ENCODE assay signal across 19 cellular contexts in genomic region chr20:41357424-41358163, GRCh38. TPM values are rescaled to one million over a fixed set of nuclear protein-coding genes. Genes with fewer than 3 reads are reported as not detected.
A peak's percentile ranks its signal among the peaks of the same experiment; 100 is the strongest.
DNase-seq lines count a peak whose midpoint lies in the region; ATAC-seq and TF ChIP-seq lines count a peak whose summit lies in the region.
"Had no signal": no experiment of that assay in that cellular context is flagged by ENCODE, and none has a peak within 500 bp of the region (broad histone marks: within the 10 kb centered on the region; RNA-seq: fewer than 3 reads in every experiment).

No MANE protein-coding gene starts in this region.

- no peaks in the 10 kb centered on the region for H3K27me3 Mint-ChIP-seq in effector memory CD8-positive, alpha-beta T cell
- no peaks in the 10 kb centered on the region for H3K27me3 Mint-ChIP-seq in progenitor cell of endocrine pancreas

- peaks cover 0 to 2% of the 10 kb centered on the region in 2 donors for H3K4me1 Mint-ChIP-seq in effector memory CD8-positive, alpha-beta T cell (ENCODE audit: low read depth in 2 of 2)
- H3K4me1 Mint-ChIP-seq in progenitor cell of endocrine pancreas (ENCODE audit: low read depth): no peaks in the 10 kb centered on the region

- no peak overlapping the region for H3K27ac Mint-ChIP-seq in effector memory CD8-positive, alpha-beta T cell
- H3K27ac Mint-ChIP-seq in progenitor cell of endocrine pancreas: no peak overlapping the region
- H3K27ac Mint-ChIP-seq: activated naive CD4-positive, alpha-beta T cell treated with anti-CD3 and anti-CD28 coated beads for 36 hours had no signal

- H3K9me3 Mint-ChIP-seq in effector memory CD8-positive, alpha-beta T cell: no peaks in the 10 kb centered on the region
- H3K9me3 Mint-ChIP-seq in progenitor cell of endocrine pancreas (ENCODE audit: low read depth): no peaks in the 10 kb centered on the region
- H3K9me3 Mint-ChIP-seq: activated naive CD4-positive, alpha-beta T cell treated with anti-CD3 and anti-CD28 coated beads for 36 hours had no signal

- TF ChIP-seq CTCF in HFF-Myc (IDR thresholded peaks at IDR 0.05; ENCODE audit: low read depth, low read length, missing control alignments) (peak; percentile 7), progenitor cell of endocrine pancreas (IDR thresholded peaks at IDR 0.05; ENCODE audit: unreplicated experiment) (peak; percentile 11)

- DNase-seq in DMS53 (lab: John Stamatoyannopoulos, UW) (peak; percentile 10), DMS53 treated with DMSO at 0.1 percent for 48 hours (lab: John Stamatoyannopoulos, UW; ENCODE audit: unreplicated experiment) (no peak), HFF-Myc (ENCODE audit: extremely low read depth, low read depth) (no peak), progenitor cell of endocrine pancreas (ENCODE audit: low spot score, unreplicated experiment) (no peak), T-helper 2 cell (no peak)
- DNase-seq in effector memory CD8-positive, alpha-beta T cell: no peak
- DNase-seq: 8988T; activated naive CD4-positive, alpha-beta T cell treated with anti-CD3 and anti-CD28 coated beads for 36 hours; aorta; DMS79; lower lobe of right lung; NCI-H1048; posterior cingulate gyrus had no signal

- no peaks in the 10 kb centered on the region for H3K36me3 Mint-ChIP-seq in effector memory CD8-positive, alpha-beta T cell (ENCODE audit: insufficient read depth)
- H3K36me3 Mint-ChIP-seq in progenitor cell of endocrine pancreas (ENCODE audit: insufficient read depth): no peaks in the 10 kb centered on the region

- peak; percentile 19 for ATAC-seq in effector memory CD8-positive, alpha-beta T cell (replicated peaks)
- no peak for ATAC-seq in GM18907 (IDR thresholded peaks at IDR 0.05; ENCODE audit: unreplicated experiment)
- no peak for ATAC-seq in HG02763 (IDR thresholded peaks at IDR 0.05; ENCODE audit: unreplicated experiment)
- ATAC-seq: gastroesophageal sphincter, lower lobe of right lung had no signal

- no peak overlapping the region for H3K4me3 Mint-ChIP-seq in effector memory CD8-positive, alpha-beta T cell
- no peak overlapping the region for H3K4me3 Mint-ChIP-seq in progenitor cell of endocrine pancreas (ENCODE audit: low read depth)
- H3K4me3 Mint-ChIP-seq: activated naive CD4-positive, alpha-beta T cell treated with anti-CD3 and anti-CD28 coated beads for 36 hours had no signal

- no peak overlapping the region for H3K4me3 ChIP-seq in HFF-Myc (replicated peaks; ENCODE audit: low read depth, low read length)
- H3K4me3 ChIP-seq: gastroesophageal sphincter, lower lobe of right lung, tibial nerve had no signal

RNA-seq across cellular contexts. Expression of gene EMILIN3, which starts 9.0 kb away (rescaled TPM):
- 0.96 and 1.3 TPM in 2 replicates for total RNA-seq in progenitor cell of endocrine pancreas
- total RNA-seq: activated naive CD4-positive, alpha-beta T cell treated with anti-CD3 and anti-CD28 coated beads for 36 hours; endothelial cell of umbilical vein; myocyte had no signal

RNA-seq across cellular contexts. Expression of gene LPIN3, which starts 17.0 kb away (rescaled TPM):
- 18.3 and 18.4 TPM in 2 replicates for total RNA-seq in progenitor cell of endocrine pancreas

RNA-seq across cellular contexts. Expression of gene ZHX3, which starts 40.1 kb away (rescaled TPM):
- total RNA-seq in progenitor cell of endocrine pancreas: 8.9 and 9.1 TPM in 2 replicates
